In genomic region chr10:79445708-79446450, GRCh38 we compare ENCODE assay signal across 8 cellular contexts. TPM values are rescaled to one million over a fixed set of nuclear protein-coding genes. Genes with fewer than 3 reads are reported as not detected.
DNase-seq lines count a peak whose midpoint lies in the region; ATAC-seq, FAIRE-seq and TF ChIP-seq lines count a peak whose summit lies in the region.

No MANE protein-coding gene starts in this region.

- no peaks in the 10 kb centered on the region for H3K9me1 ChIP-seq in keratinocyte (ENCODE audit: control insufficient read depth, extremely low read depth, insufficient read depth, low read length)

- H3K9ac ChIP-seq in keratinocyte (ENCODE audit: control insufficient read depth, extremely low read depth, insufficient read depth, low read length): peak overlapping the region; percentile 49

- peak overlapping the region; percentile 44 to 54 (median 53) for H3K4me3 ChIP-seq in keratinocyte (ENCODE audit: control insufficient read depth in 2 of 3, extremely low read depth in 1 of 3, insufficient read depth in 2 of 3, low read depth in 1 of 3, low read length in 3 of 3)

- H3K9me3 ChIP-seq in keratinocyte (ENCODE audit: control insufficient read depth, low read depth, low read length): no peaks in the 10 kb centered on the region

- ATAC-seq in GM19025 (IDR thresholded peaks at IDR 0.05; ENCODE audit: low read depth, unreplicated experiment) (peak; percentile 91), HG03342 (IDR thresholded peaks at IDR 0.05; ENCODE audit: unreplicated experiment) (peak; percentile 93)

- H3K27ac ChIP-seq in keratinocyte (ENCODE audit: control insufficient read depth, insufficient read depth, low read length): no peak overlapping the region

- no peak for TF ChIP-seq CTCF in keratinocyte (optimal IDR thresholded peaks at IDR 0.05 in 1 of 3, IDR thresholded peaks at IDR 0.05 in 1 of 3, conservative IDR thresholded peaks at IDR 0.05 in 1 of 3; ENCODE audit: extremely low read depth in 1 of 3, insufficient read depth in 2 of 3, low read length in 3 of 3)

- H4K20me1 ChIP-seq in keratinocyte (ENCODE audit: control insufficient read depth, extremely low read depth, insufficient read depth, low read length): no peaks in the 10 kb centered on the region

- DNase-seq in AG08396 (ENCODE audit: low spot score) (peak; percentile 98), NCI-H446 treated with DMSO at 0.1 percent for 48 hours (lab: John Stamatoyannopoulos, UW) (peak; percentile 91), cerebellum (ENCODE audit: low spot score) (peak; percentile 76), keratinocyte (ENCODE audit: low read depth, low spot score) (peak; percentile 61)
- peak; percentile 91 for DNase-seq in activated CD4-positive, alpha-beta T cell treated with anti-CD3 and anti-CD28 coated beads for 1 hour
- DNase-seq in stimulated activated CD4-positive, alpha-beta T cell treated with anti-CD3 and anti-CD28 coated beads, Interleukin-12 subunit alpha, Interleukin-12 subunit beta, amount 100 ng/mL, for 4 hours: peak; percentile 92

- peak overlapping the region; percentile 95 for H2AFZ ChIP-seq in keratinocyte (ENCODE audit: control insufficient read depth, low read length)

- dilution Hi-C loops in keratinocyte (cut with MboI; ENCODE audit: extremely low pct_ligation_motif_present, low sequenced_read_pairs): no loop called here

- H3K36me3 ChIP-seq in keratinocyte (ENCODE audit: control insufficient read depth in 2 of 2, extremely low read depth in 1 of 2, insufficient read depth in 2 of 2, low read length in 2 of 2): no peaks in the 10 kb centered on the region

- H3K79me2 ChIP-seq in keratinocyte (ENCODE audit: control insufficient read depth, insufficient read depth, low read length): no peaks in the 10 kb centered on the region

- H3K27me3 ChIP-seq in keratinocyte (ENCODE audit: control insufficient read depth, extremely low read depth, insufficient read depth, low read length): no peaks in the 10 kb centered on the region

- FAIRE-seq in keratinocyte (lab: Jason Lieb, UNC): no peak

- peaks cover 5% of the 10 kb centered on the region for H3K4me1 ChIP-seq in keratinocyte (ENCODE audit: control insufficient read depth, extremely low read depth, insufficient read depth, low read length)

- peak overlapping the region; percentile 86 for H3K4me2 ChIP-seq in keratinocyte (ENCODE audit: control insufficient read depth, extremely low read depth, insufficient read depth, low read depth, low read length)

RNA-seq across cellular contexts. Expression of gene ZCCHC24, which starts 0.5 kb away (rescaled TPM):
- total RNA-seq in cerebellum: 18.9 TPM
- 0.91 to 1.5 TPM (median 0.96 TPM) in 3 replicates for polyA plus RNA-seq in keratinocyte
- 0.31 TPM for polyA plus RNA-seq in keratinocyte (2011; ENCODE audit: low read depth)
- polyA plus RNA-seq in keratinocyte (2011; cell fraction: cytosol; rRNA removed): 0.77 and 1.4 TPM in 2 replicates
- 1.7 and 2.6 TPM in 2 replicates for polyA plus RNA-seq in keratinocyte (2011; cell fraction: nucleus; rRNA removed)
- 0.95 and 1.2 TPM in 2 replicates for polyA plus RNA-seq in keratinocyte (2012; ENCODE audit: low replicate concordance)
- 1.3 to 2.3 TPM (median 1.9 TPM) in 3 replicates for polyA minus RNA-seq in keratinocyte
- polyA minus RNA-seq in keratinocyte (2011; cell fraction: cytosol; rRNA and poly(A)+ RNA removed): 6.3 TPM
- polyA minus RNA-seq in keratinocyte (2011; cell fraction: nucleus; rRNA and poly(A)+ RNA removed): 1.8 and 2.0 TPM in 2 replicates
